In genomic region chr10:61411651-61412050, GRCh38 we compare ENCODE assay signal across 24 cellular contexts. TPM values are rescaled to one million over a fixed set of nuclear protein-coding genes. Genes with fewer than 3 reads are reported as not detected.
"Had no signal": no experiment of that assay in that cellular context is flagged by ENCODE, and none has a peak within 500 bp of the region (broad histone marks: within the 10 kb centered on the region; RNA-seq: fewer than 3 reads in every experiment).

No MANE protein-coding gene starts in this region.

- H3K4me3 ChIP-seq: K562, SJSA1 had no signal

- H3K9me3 ChIP-seq: SJSA1 had no signal

- FAIRE-seq: bronchial epithelial cell, K562, RCC 7860 had no signal

- H3K27me3 ChIP-seq: SJSA1 had no signal

- DNase-seq: activated CD4-positive, alpha-beta T cell treated with anti-CD3 and anti-CD28 coated beads for 48 hours; activated CD4-positive, alpha-beta T cell treated with anti-CD3 and anti-CD28 coated beads, Interleukin-2, amount 50 U/mL, for 4 hours; activated CD4-positive, CD25-positive, alpha-beta regulatory T cell treated with anti-CD3 and anti-CD28 coated beads, Interleukin-2, amount 50 U/mL, for 72 hours; activated CD8-positive, alpha-beta memory T cell treated with anti-CD3 and anti-CD28 coated beads, Interleukin-2, amount 50 U/mL, for 48 hours; activated CD8-positive, alpha-beta T cell treated with anti-CD3 and anti-CD28 coated beads, Interleukin-2, amount 10 ng/mL, durations not matched to agents 7 days and 5 days; activated effector memory CD4-positive, alpha-beta T cell treated with Interleukin-2 at 50 U/mL for 16 hours; activated naive CD4-positive, alpha-beta T cell; activated T-cell treated with anti-CD3 and anti-CD28 coated beads, Interleukin-2, amount 50 U/mL, for 1 hour; aorta; Kasumi-1; NCI-H1105 treated with DMSO at 0.1 percent for 48 hours; NCI-H1436 treated with DMSO at 0.1 percent for 48 hours; NCI-H187 treated with DMSO at 0.1 percent for 48 hours; NCI-H2081 treated with DMSO at 0.1 percent for 48 hours; NCI-H446; NCI-H524; SHP77; T-helper 17 cell; T-helper 9 cell had no signal

- H3K27ac ChIP-seq: SJSA1 had no signal

- H3K4me1 ChIP-seq: SJSA1 had no signal

- H3K36me3 ChIP-seq: SJSA1 had no signal

RNA-seq across cellular contexts. Expression of gene TMEM26, which starts 41.5 kb away (rescaled TPM):
- total RNA-seq: activated CD8-positive, alpha-beta T cell treated with anti-CD3 and anti-CD28 coated beads, Interleukin-2, amount 10 ng/mL, durations not matched to agents 7 days and 5 days; activated T-helper 1 cell treated with anti-CD3 and anti-CD28 coated beads, Interleukin-12 subunit alpha, Interleukin-12 subunit beta, Interleukin-2, Interleukin-4 antibody, amounts not matched to agents 30 ng/mL and 10 ng/mL and 1 ng/mL, durations not matched to agents 14 hours and 24 hours and 36 hours; K562; SJSA1; T-helper 17 cell had no signal
- polyA plus RNA-seq: K562 had no signal
